ENCODE assay signal across 1 cellular context in genomic region chr2:159939946-159940345, GRCh38.
TF ChIP-seq lines count a peak whose summit lies in the region.

No MANE protein-coding gene starts in this region.

TF ChIP-seq in GM23338, 12 proteins besides CTCF, POLR2A, EP300 and RAD21 (continued from another document):
- TF ChIP-seq ETS1 (IDR thresholded peaks at IDR 0.05), result no peak
- TF ChIP-seq EZH2phosphoT487 (IDR thresholded peaks at IDR 0.05; ENCODE audit: unreplicated experiment), result no peak
